Comparison of ENCODE assay signal across 28 cellular contexts in the genomic region with DNA sequence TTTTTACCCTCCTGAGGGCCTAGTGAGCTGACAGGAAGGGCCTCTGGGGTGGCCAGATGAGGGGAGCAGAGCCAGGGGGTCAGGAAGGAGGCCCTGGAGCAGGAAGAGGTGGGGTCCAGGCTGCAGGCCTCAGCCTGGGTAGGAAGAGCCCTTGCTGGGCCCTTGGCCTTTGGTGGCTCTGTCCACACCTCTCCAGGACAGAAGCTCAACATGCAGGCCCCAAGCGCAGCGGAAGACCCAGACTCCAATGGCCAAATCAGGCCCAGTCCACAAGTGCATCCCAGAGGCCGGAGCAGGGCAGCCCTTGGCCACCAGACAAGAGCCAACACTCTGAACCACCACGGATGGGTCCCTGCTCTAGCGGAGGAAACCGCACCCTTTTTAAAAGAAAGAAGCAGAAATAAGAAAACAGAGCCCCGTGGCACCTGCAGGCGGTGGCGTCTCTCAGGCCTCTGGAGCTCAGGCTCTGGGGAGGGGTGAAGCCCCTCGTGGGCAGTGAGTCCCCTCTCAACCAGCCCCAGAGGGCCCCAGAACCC. TPM values are rescaled to one million over a fixed set of nuclear protein-coding genes. Genes with fewer than 3 reads are reported as not detected.
DNase-seq lines count a peak whose midpoint lies in the region; ATAC-seq and TF ChIP-seq lines count a peak whose summit lies in the region.
"Had no signal": no experiment of that assay in that cellular context is flagged by ENCODE, and none has a peak within 500 bp of the region (broad histone marks: within the 10 kb centered on the region; RNA-seq: fewer than 3 reads in every experiment).

No MANE protein-coding gene starts in this region.

- no peak for DNase-seq in breast epithelium (ENCODE audit: low spot score in 2 of 2)
- no peak for DNase-seq in MCF 10A (ENCODE audit: unreplicated experiment)
- peak in 2 of 3 donors; percentile 3 to 30 for DNase-seq in right cardiac atrium
- peak; percentile 86 for DNase-seq in osteoblast (ENCODE audit: insufficient read length, low spot score, missing footprints)
- DNase-seq in central memory CD4-positive, alpha-beta T cell = no peak
- DNase-seq in uterus = no peak
- DNase-seq in dedifferentiated amniotic fluid mesenchymal stem cell (ENCODE audit: extremely low spot score) = no peak
- DNase-seq: activated CD4-positive, alpha-beta T cell treated with anti-CD3 and anti-CD28 coated beads, Interleukin-2, amount 50 U/mL, for 4 hours; activated CD8-positive, alpha-beta memory T cell treated with anti-CD3 and anti-CD28 coated beads, Interleukin-2, amount 50 U/mL, for 48 hours; activated effector memory CD4-positive, alpha-beta T cell treated with Interleukin-2 at 50 U/mL for 16 hours; activated naive CD8-positive, alpha-beta T cell treated with anti-CD3 and anti-CD28 coated beads, Interleukin-2, amount 50 U/mL, for 24 hours; AML-193; effector CD8-positive, alpha-beta T cell; H9; NCI-H1105 treated with DMSO at 0.1 percent for 48 hours; NCI-H524; stimulated activated CD4-positive, alpha-beta T cell treated with anti-CD3 and anti-CD28 coated beads, Interleukin-2, amount 100 ng/mL, for 48 hours; stimulated activated naive CD4-positive, alpha-beta T cell treated with Interleukin-2 at 50 U/mL for 16 hours had no signal

- CTCF ChIA-PET in MCF 10A (lab: Yijun Ruan, JAX) = interaction anchor here (0.6 to 1.6 kb wide), 2 partner anchors 10 to 425 kb away, joined by 5 to 7 read pairs; no protein-coding TSS in a partner anchor

- POLR2A ChIA-PET in MCF 10A (lab: Yijun Ruan, JAX) = interaction anchor here (0.6 kb wide), 1 partner anchor 390 kb away, joined by 3 read pairs; no protein-coding TSS in a partner anchor

- no peaks in the 10 kb centered on the region for H3K36me3 ChIP-seq in breast epithelium
- no peaks in the 10 kb centered on the region for H3K36me3 ChIP-seq in osteoblast (ENCODE audit: insufficient read depth, low read length)
- no peaks in the 10 kb centered on the region for H3K36me3 ChIP-seq in uterus
- H3K36me3 ChIP-seq: upper lobe of left lung had no signal

- BruUV-seq in MCF 10A (replicated peaks; lab: Mats Ljungman, UMichigan) = no TSS peak

- H3K4me3 ChIP-seq in breast epithelium = no peak overlapping the region
- no peak overlapping the region for H3K4me3 ChIP-seq in right cardiac atrium (ENCODE audit: low read length)
- H3K4me3 ChIP-seq in osteoblast (ENCODE audit: insufficient read depth, low read length) = no peak overlapping the region
- no peak overlapping the region for H3K4me3 ChIP-seq in uterus
- H3K4me3 ChIP-seq: skin epidermis, upper lobe of left lung had no signal

- TF ChIP-seq CTCF in breast epithelium (IDR thresholded peaks at IDR 0.05) = no peak
- no peak for TF ChIP-seq CTCF in MCF 10A (IDR thresholded peaks at IDR 0.05; ENCODE audit: unreplicated experiment)
- no peak for TF ChIP-seq CTCF in osteoblast (IDR thresholded peaks at IDR 0.05; ENCODE audit: extremely low read depth, low read depth, low read length)
- TF ChIP-seq CTCF in uterus (IDR thresholded peaks at IDR 0.05) = no peak

- no peak overlapping the region for H3K4me2 ChIP-seq in osteoblast (ENCODE audit: insufficient read depth, low read length)
- H3K4me2 ChIP-seq: SK-N-SH had no signal

- H3K27ac ChIP-seq in breast epithelium = peak overlapping the region; percentile 11 to 12
- peak overlapping the region; percentile 14 for H3K27ac ChIP-seq in right cardiac atrium (ENCODE audit: low read length)
- no peak overlapping the region for H3K27ac ChIP-seq in osteoblast (ENCODE audit: low read depth, low read length)
- H3K27ac ChIP-seq in uterus = no peak overlapping the region
- H3K27ac ChIP-seq: 22Rv1, skin epidermis, upper lobe of left lung had no signal

- no peaks in the 10 kb centered on the region for H3K4me1 Mint-ChIP-seq in MCF 10A (ENCODE audit: insufficient read depth, unreplicated experiment)
- H3K4me1 Mint-ChIP-seq: activated naive CD8-positive, alpha-beta T cell treated with anti-CD3 and anti-CD28 coated beads, Interleukin-2, amount 50 U/mL, for 24 hours; H9 had no signal

- intact Hi-C loops in breast epithelium (cut with DNase I; ENCODE audit: low total_unique reads) (no loop called here), MCF 10A (cut with micrococcal nuclease) (no loop called here), right cardiac atrium (cut with DNase I) (no loop called here), uterus (cut with DNase I; ENCODE audit: low total_unique reads) (no loop called here)

- H3K36me3 Mint-ChIP-seq in MCF 10A (ENCODE audit: insufficient read depth, unreplicated experiment) = no peaks in the 10 kb centered on the region

- 84% methylated on average over 10 of the region's 10 CpGs for WGBS in right cardiac atrium

- peaks cover 24% of the 10 kb centered on the region for H3K27me3 Mint-ChIP-seq in MCF 10A (ENCODE audit: insufficient read depth, unreplicated experiment)
- H3K27me3 Mint-ChIP-seq: activated naive CD8-positive, alpha-beta T cell treated with anti-CD3 and anti-CD28 coated beads, Interleukin-2, amount 50 U/mL, for 24 hours had no signal

- H3K9me3 ChIP-seq in breast epithelium (no peaks in the 10 kb centered on the region), right cardiac atrium (ENCODE audit: control insufficient read depth, low read length) (no peaks in the 10 kb centered on the region), osteoblast (ENCODE audit: low read depth, low read length) (no peaks in the 10 kb centered on the region), uterus (no peaks in the 10 kb centered on the region)
- H3K9me3 ChIP-seq: SK-N-SH, upper lobe of left lung had no signal

- H3K4me3 Mint-ChIP-seq in MCF 10A (ENCODE audit: unreplicated experiment) = no peak overlapping the region
- H3K4me3 Mint-ChIP-seq: activated naive CD8-positive, alpha-beta T cell treated with anti-CD3 and anti-CD28 coated beads, Interleukin-2, amount 50 U/mL, for 24 hours; H9; T-helper 2 cell treated with Interferon-gamma antibody and Interleukin-4, amounts not matched to agents 5 μg/mL and 100 μg/mL, for 36 hours had no signal

- no peak overlapping the region for H2AFZ ChIP-seq in osteoblast (ENCODE audit: low read length)

- H3K9me3 Mint-ChIP-seq in MCF 10A (ENCODE audit: unreplicated experiment) = no peaks in the 10 kb centered on the region
- H3K9me3 Mint-ChIP-seq: activated naive CD8-positive, alpha-beta T cell treated with anti-CD3 and anti-CD28 coated beads, Interleukin-2, amount 50 U/mL, for 24 hours; H9; T-helper 2 cell treated with Interferon-gamma antibody and Interleukin-4, amounts not matched to agents 5 μg/mL and 100 μg/mL, for 36 hours had no signal

- ATAC-seq in right cardiac atrium (no peak), HG02610 (IDR thresholded peaks at IDR 0.05; ENCODE audit: unreplicated experiment) (no peak)
- ATAC-seq: activated naive CD8-positive, alpha-beta T cell treated with anti-CD3 and anti-CD28 coated beads, Interleukin-2, amount 50 U/mL, for 24 hours had no signal

- H3K79me2 ChIP-seq in osteoblast (ENCODE audit: insufficient read depth, low read length) = no peaks in the 10 kb centered on the region

- H4K20me1 ChIP-seq in osteoblast (ENCODE audit: insufficient read depth, low read length) = no peaks in the 10 kb centered on the region

- no peak for TF ChIP-seq POLR2A in breast epithelium (IDR thresholded peaks at IDR 0.05)
- TF ChIP-seq POLR2A in uterus (IDR thresholded peaks at IDR 0.05) = no peak

- H3K27me3 ChIP-seq in breast epithelium = no peaks in the 10 kb centered on the region
- no peaks in the 10 kb centered on the region for H3K27me3 ChIP-seq in right cardiac atrium (ENCODE audit: control insufficient read depth, insufficient read depth)
- peaks cover 14% of the 10 kb centered on the region for H3K27me3 ChIP-seq in osteoblast (ENCODE audit: insufficient read depth, low read length)
- no peaks in the 10 kb centered on the region for H3K27me3 ChIP-seq in uterus
- H3K27me3 ChIP-seq: upper lobe of left lung had no signal

- H3K27ac Mint-ChIP-seq in MCF 10A (ENCODE audit: low read depth, unreplicated experiment) = no peak overlapping the region
- H3K27ac Mint-ChIP-seq: activated naive CD8-positive, alpha-beta T cell treated with anti-CD3 and anti-CD28 coated beads, Interleukin-2, amount 50 U/mL, for 24 hours; T-helper 2 cell treated with Interferon-gamma antibody and Interleukin-4, amounts not matched to agents 5 μg/mL and 100 μg/mL, for 36 hours had no signal

- H3K4me1 ChIP-seq in breast epithelium = peaks cover 0 to 5% of the 10 kb centered on the region in 2 donors
- peaks cover 3% of the 10 kb centered on the region for H3K4me1 ChIP-seq in right cardiac atrium (ENCODE audit: control insufficient read depth, insufficient read depth, low read length)
- no peaks in the 10 kb centered on the region for H3K4me1 ChIP-seq in osteoblast (ENCODE audit: insufficient read depth, low read length)
- no peaks in the 10 kb centered on the region for H3K4me1 ChIP-seq in uterus
- H3K4me1 ChIP-seq: upper lobe of left lung had no signal

RNA-seq across cellular contexts. Expression of a gene that starts 52.8 kb away (rescaled TPM):
- not detected for total RNA-seq in breast epithelium
- total RNA-seq in MCF 10A (2022) = not detected in 2 replicates
- not detected for total RNA-seq in right cardiac atrium
- not detected for polyA plus RNA-seq in right cardiac atrium
- total RNA-seq in osteoblast = not detected in 2 replicates
- not detected for total RNA-seq in uterus
- total RNA-seq: bronchial epithelial cell, glomerular endothelial cell, H9, LHCN-M2, upper lobe of left lung had no signal
- polyA plus RNA-seq: esophagus, SK-N-SH had no signal

Comparison
In these comparisons a context has a peak if more than half of its experiments do, and no peak if none do; other contexts are left out.
1. DNase-seq: peak in right cardiac atrium (2 of 3) and osteoblast (single experiment); none in breast epithelium (0 of 2), MCF 10A (single experiment), central memory CD4-positive, alpha-beta T cell (single experiment), uterus (0 of 2) and dedifferentiated amniotic fluid mesenchymal stem cell (single experiment).
2. H3K27ac ChIP-seq: peak in breast epithelium (2 of 2) and right cardiac atrium (single experiment); none in osteoblast (single experiment) and uterus (0 of 2).